9 cellular contexts compared by ENCODE assay signal in the genomic region with DNA sequence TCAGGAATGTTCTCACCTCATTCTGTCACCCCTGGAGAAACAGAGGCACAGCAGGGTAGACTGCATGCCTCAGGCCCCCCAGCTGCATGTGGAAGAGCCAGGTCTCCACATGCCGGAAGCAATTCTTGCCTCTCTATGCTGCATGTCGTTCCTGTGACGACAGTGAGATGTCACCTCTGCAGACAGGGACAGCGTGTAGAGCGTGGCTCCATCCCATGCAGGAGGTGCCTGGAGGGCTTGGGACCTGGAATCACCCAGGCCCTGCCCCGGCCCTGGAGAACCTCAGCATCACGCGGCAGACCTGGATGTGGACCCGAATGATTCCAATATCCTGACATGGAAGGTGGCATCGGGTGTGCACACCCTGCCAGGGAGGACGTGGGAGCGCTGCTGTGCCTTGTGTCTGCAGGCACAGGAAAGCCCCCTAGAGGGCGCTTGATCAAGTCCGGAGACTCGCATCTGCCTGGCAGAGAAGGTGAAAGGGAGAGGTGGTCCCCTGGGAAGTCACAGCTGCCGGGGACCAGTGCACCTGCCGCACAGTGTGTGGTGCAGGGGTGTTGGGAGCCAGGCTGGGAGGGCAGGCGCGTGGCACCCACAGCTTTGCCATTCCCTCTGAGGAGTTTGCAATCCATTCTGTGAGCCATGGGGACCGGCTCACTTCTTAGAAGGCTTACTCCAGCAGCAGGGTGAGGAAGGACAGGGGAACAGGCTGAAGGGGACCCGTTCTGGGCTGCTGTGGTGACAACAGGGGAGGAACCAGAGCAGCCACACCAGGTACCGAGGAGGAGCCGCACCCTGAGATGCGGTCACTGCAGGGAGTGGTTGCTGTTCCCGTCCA. TPM values are rescaled to one million over a fixed set of nuclear protein-coding genes. Genes with fewer than 3 reads are reported as not detected.
A peak's percentile ranks its signal among the peaks of the same experiment; 100 is the strongest.
DNase-seq lines count a peak whose midpoint lies in the region; ATAC-seq lines count a peak whose summit lies in the region.
"Had no signal": no experiment of that assay in that cellular context is flagged by ENCODE, and none has a peak within 500 bp of the region (broad histone marks: within the 10 kb centered on the region; RNA-seq: fewer than 3 reads in every experiment).

No MANE protein-coding gene starts in this region.

- H3K9me3 Mint-ChIP-seq in activated T-helper 17 cell treated with anti-CD3 and anti-CD28 coated beads, Interleukin-2, amount 50 U/mL, for 72 hours, result no peaks in the 10 kb centered on the region
- H3K9me3 Mint-ChIP-seq: T-helper 1 cell treated with Interleukin-12 subunit alpha and Interleukin-12 subunit beta and Interleukin-4 antibody, amounts not matched to agents 30 μg/mL and 1 μg/mL, for 36 hours had no signal

- no peak overlapping the region for H3K4me3 Mint-ChIP-seq in activated T-helper 17 cell treated with anti-CD3 and anti-CD28 coated beads, Interleukin-2, amount 50 U/mL, for 72 hours
- H3K4me3 Mint-ChIP-seq: T-helper 1 cell treated with Interleukin-12 subunit alpha and Interleukin-12 subunit beta and Interleukin-4 antibody, amounts not matched to agents 30 μg/mL and 1 μg/mL, for 36 hours had no signal

- ATAC-seq in GM18907 (IDR thresholded peaks at IDR 0.05; ENCODE audit: unreplicated experiment), result peak; percentile 85
- ATAC-seq in HG03103 (IDR thresholded peaks at IDR 0.05; ENCODE audit: low read depth, unreplicated experiment), result peak; percentile 89
- peak; percentile 66 for ATAC-seq in activated T-helper 17 cell treated with anti-CD3 and anti-CD28 coated beads, Interleukin-2, amount 50 U/mL, for 72 hours (replicated peaks)

- no peak overlapping the region for H3K27ac Mint-ChIP-seq in activated T-helper 17 cell treated with anti-CD3 and anti-CD28 coated beads, Interleukin-2, amount 50 U/mL, for 72 hours
- H3K27ac Mint-ChIP-seq: T-helper 1 cell treated with Interleukin-12 subunit alpha and Interleukin-12 subunit beta and Interleukin-4 antibody, amounts not matched to agents 30 μg/mL and 1 μg/mL, for 36 hours had no signal

- no peaks in the 10 kb centered on the region for H3K36me3 Mint-ChIP-seq in activated T-helper 17 cell treated with anti-CD3 and anti-CD28 coated beads, Interleukin-2, amount 50 U/mL, for 72 hours (ENCODE audit: low read depth)

- H3K27me3 Mint-ChIP-seq in activated T-helper 17 cell treated with anti-CD3 and anti-CD28 coated beads, Interleukin-2, amount 50 U/mL, for 72 hours, result peaks cover 25% of the 10 kb centered on the region

- H3K4me1 Mint-ChIP-seq in activated T-helper 17 cell treated with anti-CD3 and anti-CD28 coated beads, Interleukin-2, amount 50 U/mL, for 72 hours, result peaks cover 5% of the 10 kb centered on the region

- DNase-seq in CMK (ENCODE audit: low read depth) (peak; percentile 11), NCI-H774 (lab: John Stamatoyannopoulos, UW) (peak; percentile 20), hypothalamus (lab: John Stamatoyannopoulos, UW) (peak in 31 of 51 donors; percentile 1 to 74 (median 35)), GOT3 (lab: John Stamatoyannopoulos, UW) (no peak)
- DNase-seq in stimulated activated CD4-positive, alpha-beta T cell treated with anti-CD3 and anti-CD28 coated beads, Interleukin-1b, Interleukin-23, amount 100 ng/mL, for 48 hours, result peak; percentile 45

RNA-seq across cellular contexts. Expression of gene EN2, which starts 45.3 kb away (rescaled TPM):
- total RNA-seq in activated T-helper 17 cell treated with anti-CD3 and anti-CD28 coated beads, Interleukin-2, amount 50 U/mL, for 72 hours, result not detected
